Comparison of ENCODE assay signal across 8 cellular contexts in genomic region chr12:76020731-76021672, GRCh38. TPM values are rescaled to one million over a fixed set of nuclear protein-coding genes. Genes with fewer than 3 reads are reported as not detected.
A peak's percentile ranks its signal among the peaks of the same experiment; 100 is the strongest.
DNase-seq lines count a peak whose midpoint lies in the region; ATAC-seq and TF ChIP-seq lines count a peak whose summit lies in the region.

No MANE protein-coding gene starts in this region.

- no peaks in the 10 kb centered on the region for H3K4me1 ChIP-seq in Peyer's patch
- no peaks in the 10 kb centered on the region for H3K4me1 ChIP-seq in liver (ENCODE audit: control insufficient read depth in 4 of 4, insufficient read depth in 4 of 4, low read length in 3 of 4)

- no peaks in the 10 kb centered on the region for H3K9me3 Mint-ChIP-seq in activated naive CD4-positive, alpha-beta T cell treated with anti-CD3 and anti-CD28 coated beads, Interleukin-2, amount 50 U/mL, for 72 hours

- peak overlapping the region in 1 of 2 donors; percentile 13 for H3K9ac ChIP-seq in liver (ENCODE audit: low read depth in 1 of 2, low read length in 2 of 2)

- no peaks in the 10 kb centered on the region for H3K36me3 Mint-ChIP-seq in activated naive CD4-positive, alpha-beta T cell treated with anti-CD3 and anti-CD28 coated beads, Interleukin-2, amount 50 U/mL, for 72 hours

- ATAC-seq in HG02763 (IDR thresholded peaks at IDR 0.05; ENCODE audit: unreplicated experiment) = peak; percentile 53
- peak; percentile 86 to 87 for ATAC-seq in activated naive CD4-positive, alpha-beta T cell treated with anti-CD3 and anti-CD28 coated beads, Interleukin-2, amount 50 U/mL, for 72 hours

- peak overlapping the region; percentile 100 for H3K27ac Mint-ChIP-seq in activated naive CD4-positive, alpha-beta T cell treated with anti-CD3 and anti-CD28 coated beads, Interleukin-2, amount 50 U/mL, for 72 hours

- no peaks in the 10 kb centered on the region for H3K9me3 ChIP-seq in Peyer's patch
- H3K9me3 ChIP-seq in liver (ENCODE audit: control insufficient read depth in 4 of 4, low read length in 3 of 4) = no peaks in the 10 kb centered on the region

- peak; percentile 97 for DNase-seq in GM04503 (ENCODE audit: low read depth)
- DNase-seq in Peyer's patch = peak in 1 of 3 donors; percentile 58
- peak; percentile 67 to 75 for DNase-seq in activated naive CD4-positive, alpha-beta T cell treated with anti-CD3 and anti-CD28 coated beads, Interleukin-2, amount 50 U/mL, for 72 hours (ENCODE audit: low spot score in 2 of 2)
- DNase-seq in stimulated activated CD8-positive, alpha-beta memory T cell treated with anti-CD3 and anti-CD28 coated beads, Interleukin-4, amount 100 ng/mL, for 48 hours = peak; percentile 77
- DNase-seq in SKM-1 treated with dmso at 0.1 percent for 144 hours (lab: John Stamatoyannopoulos, UW; ENCODE audit: unreplicated experiment) = no peak
- DNase-seq in G401 (ENCODE audit: low spot score) = no peak

- no peak overlapping the region for H3K4me3 ChIP-seq in Peyer's patch
- no peak overlapping the region for H3K4me3 ChIP-seq in liver (ENCODE audit: low read depth in 1 of 3, low read length in 3 of 3)

- TF ChIP-seq CTCF in Peyer's patch (IDR thresholded peaks at IDR 0.05) = no peak
- TF ChIP-seq CTCF in liver (IDR thresholded peaks at IDR 0.05; ENCODE audit: low read depth, low read length, missing input control) = no peak

- H3K27ac ChIP-seq in Peyer's patch = peak overlapping the region; percentile 53 to 77 (median 67)
- peak overlapping the region; percentile 74 to 76 for H3K27ac ChIP-seq in liver (ENCODE audit: low read depth in 1 of 2, low read length in 2 of 2)

- H3K27me3 ChIP-seq in Peyer's patch (no peaks in the 10 kb centered on the region), liver (ENCODE audit: control insufficient read depth in 4 of 4, insufficient read depth in 4 of 4, low read length in 3 of 4) (no peaks in the 10 kb centered on the region)

- 63% methylated on average over 15 of the region's 15 CpGs for WGBS in liver

- in situ Hi-C loops in G401 (cut with HindIII; ENCODE audit: low sequenced_read_pairs) = no loop called here

- no peak for TF ChIP-seq POLR2A in Peyer's patch (IDR thresholded peaks at IDR 0.05)

- H3K36me3 ChIP-seq in Peyer's patch = no peaks in the 10 kb centered on the region
- no peaks in the 10 kb centered on the region for H3K36me3 ChIP-seq in liver (ENCODE audit: control insufficient read depth in 4 of 4, insufficient read depth in 3 of 4, low read depth in 1 of 4, low read length in 3 of 4)

- TF ChIP-seq RAD21 in liver (IDR thresholded peaks at IDR 0.05) = peak; percentile 5 to 24

TF ChIP-seq in liver, 16 proteins besides CTCF, POLR2A, EP300 and RAD21:
- TF ChIP-seq SP1 (IDR thresholded peaks at IDR 0.05) (peak; percentile 52), NR2F2 (IDR thresholded peaks at IDR 0.05) (peak; percentile 92), MAX (IDR thresholded peaks at IDR 0.05) (no peak), JUND (IDR thresholded peaks at IDR 0.05) (no peak), RXRA (IDR thresholded peaks at IDR 0.05) (peak; percentile 33 to 45)

RNA-seq across cellular contexts. Expression of gene PHLDA1, which starts 10.6 kb away (rescaled TPM):
- total RNA-seq in Peyer's patch (10 to 100 TPM in 1 of 4 donors, 1 to 10 TPM in 3; 4.6 to 25.6 (median 6.0) TPM), liver (10 to 100 TPM in 1 of 2 donors, 1 to 10 TPM in 1; 4.5 to 11.5 TPM)
- total RNA-seq in activated naive CD4-positive, alpha-beta T cell treated with anti-CD3 and anti-CD28 coated beads, Interleukin-2, amount 50 U/mL, for 72 hours = 10 to 100 TPM in 1 of 2 donors, 1 to 10 TPM in 1; 5.5 to 15.1 TPM
- 1 to 10 TPM; 2.8 to 6.9 TPM for polyA plus RNA-seq in liver
- 3.5 and 3.7 TPM in 2 replicates for total RNA-seq in G401 (2014; rRNA removed; shearing (Covaris generic))

Comparison
In these comparisons a context has a peak if more than half of its experiments do, and no peak if none do; other contexts are left out.
1. DNase-seq: peak in GM04503 (single experiment), activated naive CD4-positive, alpha-beta T cell treated with anti-CD3 and anti-CD28 coated beads, Interleukin-2, amount 50 U/mL, for 72 hours (2 of 2) and stimulated activated CD8-positive, alpha-beta memory T cell treated with anti-CD3 and anti-CD28 coated beads, Interleukin-4, amount 100 ng/mL, for 48 hours (single experiment); none in SKM-1 treated with dmso at 0.1 percent for 144 hours (single experiment) and G401 (single experiment).